In genomic region chr12:103929909-103930786, GRCh38 we compare ENCODE assay signal across 1 cellular context.
TF ChIP-seq lines count a peak whose summit lies in the region.

TSS of gene HSP90B1 (plus strand) at chr12:103930410. CDS start at chr12:103930516, 106 bp downstream.

TF ChIP-seq in WTC11, 78 proteins besides CTCF, POLR2A, EP300 and RAD21 (continued from another document):
- TF ChIP-seq MAX (CRISPR knock-in tag; IDR thresholded peaks at IDR 0.05), result peak; percentile 91
- no peak for TF ChIP-seq NFATC4 (CRISPR knock-in tag; IDR thresholded peaks at IDR 0.05)
- no peak for TF ChIP-seq ZSCAN18 (CRISPR knock-in tag; IDR thresholded peaks at IDR 0.05)
- TF ChIP-seq ZNF138 (CRISPR knock-in tag; conservative IDR thresholded peaks at IDR 0.05), result no peak
- peak; percentile 99 for TF ChIP-seq MYBL2 (CRISPR knock-in tag; IDR thresholded peaks at IDR 0.05)
- TF ChIP-seq ZNF263 (CRISPR knock-in tag; IDR thresholded peaks at IDR 0.05; ENCODE audit: low read depth), result no peak
- TF ChIP-seq USF1 (CRISPR knock-in tag; IDR thresholded peaks at IDR 0.05), result peak; percentile 67; the same call in 1 of the 2 replicates
- TF ChIP-seq FOXP1 (CRISPR knock-in tag; IDR thresholded peaks at IDR 0.05; ENCODE audit: borderline replicate concordance), result peak; percentile 61; the same call in 1 of the 2 replicates
- peak; percentile 43; the same call in 1 of the 2 replicates for TF ChIP-seq AR (CRISPR knock-in tag; IDR thresholded peaks at IDR 0.05)
- TF ChIP-seq JUN (CRISPR knock-in tag; IDR thresholded peaks at IDR 0.05), result no peak
